14 cellular contexts compared by ENCODE assay signal in the genomic region with DNA sequence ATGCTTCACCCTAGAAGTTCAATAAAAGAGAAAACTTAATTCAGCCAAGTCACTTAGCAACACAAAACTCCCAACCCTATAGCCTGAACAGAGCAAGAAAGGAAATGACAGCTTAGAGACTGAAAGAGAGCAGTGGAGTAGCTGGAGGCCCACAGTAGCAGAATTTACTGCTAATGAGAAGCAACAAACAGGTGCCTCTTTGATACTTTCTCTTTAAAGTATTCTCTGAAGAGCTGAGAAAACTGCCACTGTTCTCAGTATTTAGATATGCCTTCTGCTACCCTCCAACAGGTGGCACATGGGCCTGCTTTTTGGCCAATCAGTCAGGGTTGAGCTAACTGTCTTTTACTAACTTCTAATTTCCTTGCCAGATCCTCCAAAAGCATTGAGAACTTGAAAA.
A peak's percentile ranks its signal among the peaks of the same experiment; 100 is the strongest.
DNase-seq lines count a peak whose midpoint lies in the region; ATAC-seq and TF ChIP-seq lines count a peak whose summit lies in the region.
"Had no signal": no experiment of that assay in that cellular context is flagged by ENCODE, and none has a peak within 500 bp of the region (broad histone marks: within the 10 kb centered on the region; RNA-seq: fewer than 3 reads in every experiment).

No MANE protein-coding gene starts in this region.

- no peak overlapping the region for H3K4me2 ChIP-seq in mammary epithelial cell (ENCODE audit: insufficient read depth, low read depth, low read length)
- H3K4me2 ChIP-seq: hepatocyte had no signal

- H3K27ac Mint-ChIP-seq in CD4-positive, alpha-beta memory T cell = peak overlapping the region in 4 of 7 donors; percentile 18 to 67 (median 36)

- H3K27me3 Mint-ChIP-seq in CD4-positive, alpha-beta memory T cell = no peaks in the 10 kb centered on the region

- CTCF ChIA-PET in CD4-positive, alpha-beta memory T cell (lab: Charles Lee; ENCODE audit: partially characterized antibody) = interaction anchor here (1.1 to 1.9 kb wide), 2 partner anchors 31 to 34 kb away, joined by 4 read pairs; no protein-coding TSS in a partner anchor
- CTCF ChIA-PET in mammary epithelial cell (lab: Charles Lee; ENCODE audit: low non-redundant PET) = no interaction called here

- ATAC-seq in GM18868 (IDR thresholded peaks at IDR 0.05; ENCODE audit: unreplicated experiment) (peak; percentile 68), HG02884 (IDR thresholded peaks at IDR 0.05; ENCODE audit: unreplicated experiment) (peak; percentile 63)

- H3K4me3 Mint-ChIP-seq in CD4-positive, alpha-beta memory T cell = peak overlapping the region in 3 of 8 donors; percentile 21 to 46 (median 26)

- POLR2A ChIA-PET in CD4-positive, alpha-beta memory T cell (lab: Charles Lee; ENCODE audit: partially characterized antibody) = no interaction called here

- in situ Hi-C loops in mammary epithelial cell (cut with MboI; ENCODE audit: low sequenced_read_pairs in 2 of 2) = no loop called here

- H3K36me3 ChIP-seq in CD4-positive, alpha-beta memory T cell (ENCODE audit: insufficient read depth, low read length) = no peaks in the 10 kb centered on the region
- H3K36me3 ChIP-seq in WERI-Rb-1 = no peaks in the 10 kb centered on the region
- no peaks in the 10 kb centered on the region for H3K36me3 ChIP-seq in mammary epithelial cell (ENCODE audit: insufficient read depth, low read length)
- H3K36me3 ChIP-seq: HAP-1, MG63, thoracic aorta had no signal

- peaks cover 17% of the 10 kb centered on the region for H3K4me1 ChIP-seq in CD4-positive, alpha-beta memory T cell (ENCODE audit: insufficient read depth, low read length)
- no peaks in the 10 kb centered on the region for H3K4me1 ChIP-seq in mammary epithelial cell (ENCODE audit: insufficient read depth, low read length)
- H3K4me1 ChIP-seq: Caco-2 had no signal

- no peak overlapping the region for H2AFZ ChIP-seq in mammary epithelial cell (ENCODE audit: low read depth, low read length)
- H2AFZ ChIP-seq: hepatocyte had no signal

- H3K36me3 Mint-ChIP-seq in CD4-positive, alpha-beta memory T cell = no peaks in the 10 kb centered on the region

- intact Hi-C loops in CD4-positive, alpha-beta memory T cell (cut with micrococcal nuclease) = loop anchor here (1.0 kb wide), 1 partner anchor 31 kb away; no protein-coding TSS in a partner anchor
- intact Hi-C loops in mammary epithelial cell (cut with micrococcal nuclease) = no loop called here

- H3K27me3 ChIP-seq in CD4-positive, alpha-beta memory T cell (ENCODE audit: insufficient read depth, low read length) = no peaks in the 10 kb centered on the region
- H3K27me3 ChIP-seq in WERI-Rb-1 (ENCODE audit: insufficient read depth, low read depth, severe bottlenecking) (peaks cover 36% of the 10 kb centered on the region), mammary epithelial cell (ENCODE audit: insufficient read depth, low read length) (no peaks in the 10 kb centered on the region)
- H3K27me3 ChIP-seq: hepatocyte, MG63 had no signal

- H3K9me3 ChIP-seq in CD4-positive, alpha-beta memory T cell (ENCODE audit: control insufficient read depth in 1 of 2, low read length in 2 of 2) = no peaks in the 10 kb centered on the region
- H3K9me3 ChIP-seq in WERI-Rb-1 (ENCODE audit: severe bottlenecking) (no peaks in the 10 kb centered on the region), mammary epithelial cell (replicated peaks; ENCODE audit: insufficient read depth, low read length) (no peaks in the 10 kb centered on the region)
- H3K9me3 ChIP-seq: Caco-2, HAP-1, MG63, thoracic aorta had no signal

- no peaks in the 10 kb centered on the region for H3K9me3 Mint-ChIP-seq in CD4-positive, alpha-beta memory T cell

- H3K9ac ChIP-seq in mammary epithelial cell (ENCODE audit: insufficient read depth, low read length) = no peak overlapping the region

- 0 out of 2 replicates have a peak, but pooled peaks have one; percentile 15 for TF ChIP-seq CTCF in VCaP (conservative IDR thresholded peaks at IDR 0.05)
- no peak for TF ChIP-seq CTCF in WERI-Rb-1 (IDR thresholded peaks at IDR 0.05; ENCODE audit: low read depth, low read length)
- peak in 1 of 2 donors; percentile 15 for TF ChIP-seq CTCF in mammary epithelial cell (conservative IDR thresholded peaks at IDR 0.05 in 1 of 2, IDR thresholded peaks at IDR 0.05 in 1 of 2; ENCODE audit: extremely low read depth in 1 of 2, insufficient read depth in 1 of 2, low read depth in 1 of 2, low read length in 2 of 2)

- dilution Hi-C loops in mammary epithelial cell (cut with HindIII; ENCODE audit: low sequenced_read_pairs) = no loop called here

- DNase-seq in CD4-positive, alpha-beta memory T cell = peak in 4 of 5 donors; percentile 21 to 39 (median 36)
- DNase-seq in WERI-Rb-1 (no peak), cerebellum (ENCODE audit: low spot score) (no peak), mammary epithelial cell (no peak), dermis blood vessel endothelial cell (no peak)
- DNase-seq: Caco-2; MG63; stimulated activated CD4-positive, alpha-beta T cell treated with anti-CD3 and anti-CD28 coated beads, Interleukin-15, amount 100 ng/mL, for 24 hours had no signal

- no peak overlapping the region for H3K4me3 ChIP-seq in CD4-positive, alpha-beta memory T cell (ENCODE audit: low read length in 2 of 2)
- H3K4me3 ChIP-seq in WERI-Rb-1 (ENCODE audit: low read depth, low read length) (no peak overlapping the region), mammary epithelial cell (replicated peaks in 1 of 3; ENCODE audit: insufficient read depth in 1 of 3, low read depth in 2 of 3, low read length in 3 of 3) (no peak overlapping the region)
- H3K4me3 ChIP-seq: HAP-1, hepatocyte, MG63, thoracic aorta had no signal

- BruUV-seq in mammary epithelial cell (replicated peaks; lab: Mats Ljungman, UMichigan) = no TSS peak

- no peaks in the 10 kb centered on the region for H3K79me2 ChIP-seq in mammary epithelial cell (ENCODE audit: insufficient read depth, low read length)

- no peak overlapping the region for H3K27ac ChIP-seq in CD4-positive, alpha-beta memory T cell (ENCODE audit: low read depth, low read length)
- H3K27ac ChIP-seq in VCaP (peak overlapping the region; percentile 84), WERI-Rb-1 (no peak overlapping the region), mammary epithelial cell (ENCODE audit: insufficient read depth, low read depth, low read length) (no peak overlapping the region)
- H3K27ac ChIP-seq: hepatocyte, thoracic aorta had no signal

- H3K4me1 Mint-ChIP-seq in CD4-positive, alpha-beta memory T cell = peaks cover 13 to 39% (median 32%) of the 10 kb centered on the region in 4 donors

- no peaks in the 10 kb centered on the region for H4K20me1 ChIP-seq in mammary epithelial cell (ENCODE audit: insufficient read depth, low read length)

Comparison
In these comparisons a context has a peak if more than half of its experiments do, and no peak if none do; other contexts are left out.
1. DNase-seq: peak in CD4-positive, alpha-beta memory T cell (4 of 5); none in WERI-Rb-1 (single experiment), cerebellum (single experiment), mammary epithelial cell (single experiment) and dermis blood vessel endothelial cell (single experiment).